In genomic region chr20:16548073-16548672, GRCh38 we compare ENCODE assay signal across 1 cellular context.
TF ChIP-seq lines count a peak whose summit lies in the region.

No MANE protein-coding gene starts in this region.

TF ChIP-seq in HepG2, 621 proteins besides CTCF, POLR2A, EP300 and RAD21:
- TF ChIP-seq DMTF1 (CRISPR knock-in tag; IDR thresholded peaks at IDR 0.05) = no peak
- no peak for TF ChIP-seq NONO (IDR thresholded peaks at IDR 0.05)
- 0 out of 2 replicates have a peak, but pooled peaks have one; percentile 16 for TF ChIP-seq NONO (CRISPR knock-in tag; conservative IDR thresholded peaks at IDR 0.05)
